In the genomic region with DNA sequence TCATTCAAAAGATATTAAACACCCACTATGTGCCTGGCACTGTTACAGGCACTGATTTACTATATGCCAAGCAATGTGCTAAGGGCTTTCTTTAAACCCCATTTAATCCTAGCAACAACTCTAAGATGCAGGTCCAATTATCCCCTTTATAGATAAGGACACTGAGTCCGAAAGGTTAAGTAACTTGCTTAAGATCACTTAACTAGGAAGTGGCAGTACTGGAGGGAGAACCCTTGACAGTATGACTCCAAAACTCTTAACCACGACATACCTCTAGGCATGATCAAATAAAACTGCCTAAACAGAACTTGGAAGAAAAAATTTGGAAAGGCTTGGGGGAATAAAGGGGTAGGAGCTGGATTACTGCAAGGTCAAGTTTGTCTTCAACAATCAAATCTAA, we compare ENCODE assay signal across 8 cellular contexts. TPM values are rescaled to one million over a fixed set of nuclear protein-coding genes. Genes with fewer than 3 reads are reported as not detected.
A peak's percentile ranks its signal among the peaks of the same experiment; 100 is the strongest.
DNase-seq lines count a peak whose midpoint lies in the region; ATAC-seq and TF ChIP-seq lines count a peak whose summit lies in the region.

No MANE protein-coding gene starts in this region.

- peak overlapping the region; percentile 87 to 98 (median 94) for H3K4me3 Mint-ChIP-seq in naive B cell

- H3K27ac ChIP-seq in Karpas-422 (ENCODE audit: low read length), result peak overlapping the region; percentile 79
- H3K27ac ChIP-seq in breast epithelium, result peak overlapping the region in 1 of 2 donors; percentile 97

- no peaks in the 10 kb centered on the region for H3K9me3 Mint-ChIP-seq in naive B cell

- intact Hi-C loops in breast epithelium (cut with DNase I; ENCODE audit: low total_unique reads), result loop anchor here (10.0 kb wide), 1 partner anchor 205 kb away; no protein-coding TSS in a partner anchor

- H3K4me1 Mint-ChIP-seq in naive B cell, result peaks cover 62 to 69% (median 62%) of the 10 kb centered on the region in 3 donors

- no peaks in the 10 kb centered on the region for H3K27me3 Mint-ChIP-seq in naive B cell

- no peak for TF ChIP-seq CTCF in BE2C (IDR thresholded peaks at IDR 0.05; ENCODE audit: low read depth, low read length)
- TF ChIP-seq CTCF in breast epithelium (IDR thresholded peaks at IDR 0.05), result no peak

- no peak for DNase-seq in BE2C
- peak; percentile 65 for DNase-seq in Karpas-422
- DNase-seq in breast epithelium (ENCODE audit: low spot score in 2 of 2), result no peak
- no peak for DNase-seq in naive B cell
- no peak for DNase-seq in GDM1 (lab: John Stamatoyannopoulos, UW)
- no peak for DNase-seq in DMS153 (lab: John Stamatoyannopoulos, UW)
- no peak for DNase-seq in activated CD4-positive, alpha-beta T cell treated with anti-CD3 and anti-CD28 coated beads for 1 hour

- H3K4me3 ChIP-seq in BE2C (ENCODE audit: low read depth, low read length) (peak overlapping the region; percentile 86), Karpas-422 (ENCODE audit: low read length) (peak overlapping the region; percentile 91), breast epithelium (peak overlapping the region; percentile 96 to 99 (median 96))

- H3K4me2 ChIP-seq in Karpas-422 (ENCODE audit: low read depth, low read length, poor library complexity, severe bottlenecking), result peak overlapping the region; percentile 93

- no peak overlapping the region for H2AFZ ChIP-seq in Karpas-422 (ENCODE audit: low read length)

- H3K27ac Mint-ChIP-seq in naive B cell, result peak overlapping the region in 4 of 6 donors; percentile 69 to 92 (median 81)

- no peak for TF ChIP-seq POLR2A in breast epithelium (IDR thresholded peaks at IDR 0.05)

- H4K20me1 ChIP-seq in Karpas-422 (ENCODE audit: insufficient read depth, low read depth, low read length), result peaks cover 52% of the 10 kb centered on the region

- no peaks in the 10 kb centered on the region for H3K27me3 ChIP-seq in BE2C
- H3K27me3 ChIP-seq in Karpas-422 (ENCODE audit: low read length), result no peaks in the 10 kb centered on the region
- no peaks in the 10 kb centered on the region for H3K27me3 ChIP-seq in breast epithelium

- H3K4me1 ChIP-seq in BE2C, result peaks cover 7% of the 10 kb centered on the region
- peaks cover 69% of the 10 kb centered on the region for H3K4me1 ChIP-seq in Karpas-422 (ENCODE audit: low read length)
- peaks cover 0 to 7% of the 10 kb centered on the region in 2 donors for H3K4me1 ChIP-seq in breast epithelium

- H3K36me3 ChIP-seq in BE2C (peaks cover 5% of the 10 kb centered on the region; the same call in 1 of the 2 replicates), Karpas-422 (ENCODE audit: insufficient read depth, low read length) (peaks cover 8% of the 10 kb centered on the region), breast epithelium (no peaks in the 10 kb centered on the region)

- H3K9me3 ChIP-seq in BE2C (no peaks in the 10 kb centered on the region), Karpas-422 (ENCODE audit: low read length) (no peaks in the 10 kb centered on the region), breast epithelium (no peaks in the 10 kb centered on the region)

- H3K79me2 ChIP-seq in Karpas-422 (ENCODE audit: low read length), result peaks cover 73% of the 10 kb centered on the region

- H3K9ac ChIP-seq in Karpas-422 (ENCODE audit: low read length), result peak overlapping the region; percentile 96

- H3K36me3 Mint-ChIP-seq in naive B cell, result no peaks in the 10 kb centered on the region

- no peak for ATAC-seq in naive B cell (ENCODE audit: low read depth in 2 of 2)
- no peak for ATAC-seq in HG02981 (IDR thresholded peaks at IDR 0.05; ENCODE audit: unreplicated experiment)

- H3K9me2 ChIP-seq in Karpas-422 (replicated peaks; ENCODE audit: insufficient read depth, low read length), result no peaks in the 10 kb centered on the region

RNA-seq across cellular contexts. Expression of a gene that starts 1.7 kb away (rescaled TPM):
- 56.2 TPM for polyA plus RNA-seq in BE2C (2012; ENCODE audit: insufficient read depth, insufficient read length, low read depth)
- 17.4 and 49.5 TPM in 2 replicates for total RNA-seq in Karpas-422 (2014; rRNA removed; shearing (Covaris generic); ENCODE audit: low replicate concordance)
- total RNA-seq in breast epithelium, result 10 to 100 TPM; 36.5 to 53.1 (median 41.3) TPM
- 10 to 100 TPM; 42.2 to 49.1 (median 44.8) TPM for polyA plus RNA-seq in naive B cell (ENCODE audit: low read depth in 6 of 6)
